In the genomic region with DNA sequence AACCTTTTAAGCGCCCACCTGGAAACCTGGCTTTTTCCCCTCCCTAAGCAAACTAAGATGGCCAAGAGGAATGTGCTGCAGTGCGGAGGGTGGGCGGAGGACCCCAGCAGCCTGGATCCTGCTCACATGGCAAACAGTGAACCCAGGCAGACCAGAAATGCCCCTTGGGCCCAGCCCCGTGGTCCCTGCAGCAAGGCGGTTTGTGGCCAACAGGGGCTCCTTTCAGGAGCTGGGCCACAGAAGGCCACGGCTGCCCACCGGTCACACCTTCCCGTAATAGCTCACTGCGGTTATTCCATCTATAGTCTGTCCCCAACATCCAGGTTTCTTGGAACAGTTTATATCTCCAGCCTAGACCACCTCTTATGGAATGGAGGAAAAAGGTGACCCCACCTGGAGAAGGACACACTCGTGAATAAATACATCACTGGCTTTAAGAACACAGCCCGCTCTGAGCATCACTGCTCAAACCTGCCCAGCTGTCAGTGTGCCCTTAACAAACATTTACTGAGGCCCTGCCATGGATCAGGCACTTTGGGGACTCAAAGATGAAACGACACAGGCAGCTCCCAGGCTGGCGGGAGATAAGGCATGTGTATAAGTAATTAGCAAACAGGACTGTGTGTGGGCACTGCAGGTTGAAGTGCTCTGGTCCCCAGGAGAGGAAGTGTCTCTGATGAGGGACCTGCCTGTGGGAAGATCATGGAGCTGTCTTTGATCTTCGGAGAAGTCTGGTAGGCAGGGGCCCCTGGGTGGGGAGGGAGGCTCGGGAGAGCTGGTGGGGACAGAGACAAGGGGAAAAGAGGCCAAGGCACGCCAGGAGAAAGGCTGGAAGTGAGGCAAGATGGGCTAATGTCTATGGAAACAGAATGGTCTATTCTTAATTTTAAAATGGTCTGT, we compare ENCODE assay signal across 1 cellular context.
A peak's percentile ranks its signal among the peaks of the same experiment; 100 is the strongest.
TF ChIP-seq lines count a peak whose summit lies in the region.

No MANE protein-coding gene starts in this region.

TF ChIP-seq in HepG2, 621 proteins besides CTCF, POLR2A, EP300 and RAD21 (continued from another document and continues in another):
- TF ChIP-seq, protein P1, sequence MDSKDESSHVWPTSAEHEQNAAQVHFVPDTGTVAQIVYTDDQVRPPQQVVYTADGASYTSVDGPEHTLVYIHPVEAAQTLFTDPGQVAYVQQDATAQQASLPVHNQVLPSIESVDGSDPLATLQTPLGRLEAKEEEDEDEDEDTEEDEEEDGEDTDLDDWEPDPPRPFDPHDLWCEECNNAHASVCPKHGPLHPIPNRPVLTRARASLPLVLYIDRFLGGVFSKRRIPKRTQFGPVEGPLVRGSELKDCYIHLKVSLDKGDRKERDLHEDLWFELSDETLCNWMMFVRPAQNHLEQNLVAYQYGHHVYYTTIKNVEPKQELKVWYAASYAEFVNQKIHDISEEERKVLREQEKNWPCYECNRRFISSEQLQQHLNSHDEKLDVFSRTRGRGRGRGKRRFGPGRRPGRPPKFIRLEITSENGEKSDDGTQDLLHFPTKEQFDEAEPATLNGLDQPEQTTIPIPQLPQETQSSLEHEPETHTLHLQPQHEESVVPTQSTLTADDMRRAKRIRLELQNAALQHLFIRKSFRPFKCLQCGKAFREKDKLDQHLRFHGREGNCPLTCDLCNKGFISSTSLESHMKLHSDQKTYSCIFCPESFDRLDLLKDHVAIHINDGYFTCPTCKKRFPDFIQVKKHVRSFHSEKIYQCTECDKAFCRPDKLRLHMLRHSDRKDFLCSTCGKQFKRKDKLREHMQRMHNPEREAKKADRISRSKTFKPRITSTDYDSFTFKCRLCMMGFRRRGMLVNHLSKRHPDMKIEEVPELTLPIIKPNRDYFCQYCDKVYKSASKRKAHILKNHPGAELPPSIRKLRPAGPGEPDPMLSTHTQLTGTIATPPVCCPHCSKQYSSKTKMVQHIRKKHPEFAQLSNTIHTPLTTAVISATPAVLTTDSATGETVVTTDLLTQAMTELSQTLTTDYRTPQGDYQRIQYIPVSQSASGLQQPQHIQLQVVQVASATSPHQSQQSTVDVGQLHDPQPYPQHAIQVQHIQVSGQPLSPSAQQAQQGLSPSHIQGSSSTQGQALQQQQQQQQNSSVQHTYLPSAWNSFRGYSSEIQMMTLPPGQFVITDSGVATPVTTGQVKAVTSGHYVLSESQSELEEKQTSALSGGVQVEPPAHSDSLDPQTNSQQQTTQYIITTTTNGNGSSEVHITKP (CRISPR knock-in tag; IDR thresholded peaks at IDR 0.05; ENCODE audit: low read depth): 0 out of 2 replicates have a peak, but pooled peaks have one; percentile 55
- TF ChIP-seq GABPA (IDR thresholded peaks at IDR 0.05; ENCODE audit: low read depth, low read length): no peak
- TF ChIP-seq GABPA (CRISPR knock-in tag; IDR thresholded peaks at IDR 0.05; ENCODE audit: low read depth): peak; percentile 51
- TF ChIP-seq ZEB1 (IDR thresholded peaks at IDR 0.05; ENCODE audit: insufficient replicate concordance, low read depth): peak; percentile 93
- TF ChIP-seq TBX3 (IDR thresholded peaks at IDR 0.05; ENCODE audit: borderline replicate concordance): peak; percentile 83; the same call in 1 of the 2 replicates
- 0 out of 2 replicates have a peak, but pooled peaks have one; percentile 82 for TF ChIP-seq ZNF431 (CRISPR knock-in tag; IDR thresholded peaks at IDR 0.05; ENCODE audit: borderline replicate concordance, low read depth)
- TF ChIP-seq TARDBP (CRISPR knock-in tag; IDR thresholded peaks at IDR 0.05): peak; percentile 88
- TF ChIP-seq HIVEP1 (CRISPR knock-in tag; IDR thresholded peaks at IDR 0.05): no peak
- no peak for TF ChIP-seq SAFB2 (CRISPR knock-in tag; IDR thresholded peaks at IDR 0.05; ENCODE audit: borderline replicate concordance, low read depth)
- peak; percentile 89; the same call in 1 of the 2 replicates for TF ChIP-seq ZNF709 (CRISPR knock-in tag; IDR thresholded peaks at IDR 0.05)
- TF ChIP-seq ZFP36 (IDR thresholded peaks at IDR 0.05; ENCODE audit: borderline replicate concordance, low read depth, low read length, partially characterized antibody): no peak
- TF ChIP-seq, protein P2, sequence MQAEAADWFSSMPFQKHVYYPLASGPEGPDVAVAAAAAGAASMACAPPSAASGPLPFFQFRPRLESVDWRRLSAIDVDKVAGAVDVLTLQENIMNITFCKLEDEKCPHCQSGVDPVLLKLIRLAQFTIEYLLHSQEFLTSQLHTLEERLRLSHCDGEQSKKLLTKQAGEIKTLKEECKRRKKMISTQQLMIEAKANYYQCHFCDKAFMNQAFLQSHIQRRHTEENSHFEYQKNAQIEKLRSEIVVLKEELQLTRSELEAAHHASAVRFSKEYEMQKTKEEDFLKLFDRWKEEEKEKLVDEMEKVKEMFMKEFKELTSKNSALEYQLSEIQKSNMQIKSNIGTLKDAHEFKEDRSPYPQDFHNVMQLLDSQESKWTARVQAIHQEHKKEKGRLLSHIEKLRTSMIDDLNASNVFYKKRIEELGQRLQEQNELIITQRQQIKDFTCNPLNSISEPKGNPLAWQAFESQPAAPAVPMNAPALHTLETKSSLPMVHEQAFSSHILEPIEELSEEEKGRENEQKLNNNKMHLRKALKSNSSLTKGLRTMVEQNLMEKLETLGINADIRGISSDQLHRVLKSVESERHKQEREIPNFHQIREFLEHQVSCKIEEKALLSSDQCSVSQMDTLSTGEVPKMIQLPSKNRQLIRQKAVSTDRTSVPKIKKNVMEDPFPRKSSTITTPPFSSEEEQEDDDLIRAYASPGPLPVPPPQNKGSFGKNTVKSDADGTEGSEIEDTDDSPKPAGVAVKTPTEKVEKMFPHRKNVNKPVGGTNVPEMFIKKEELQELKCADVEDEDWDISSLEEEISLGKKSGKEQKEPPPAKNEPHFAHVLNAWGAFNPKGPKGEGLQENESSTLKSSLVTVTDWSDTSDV (CRISPR knock-in tag; IDR thresholded peaks at IDR 0.05): peak; percentile 91; the same call in 1 of the 2 replicates
- peak; percentile 89 for TF ChIP-seq KDM1A (CRISPR knock-in tag; IDR thresholded peaks at IDR 0.05)
- peak; percentile 71; the same call in 1 of the 2 replicates for TF ChIP-seq ZSCAN29 (CRISPR knock-in tag; conservative IDR thresholded peaks at IDR 0.05)
- peak; percentile 99 for TF ChIP-seq PITX1 (CRISPR knock-in tag; IDR thresholded peaks at IDR 0.05)
- no peak for TF ChIP-seq ATF7 (IDR thresholded peaks at IDR 0.05)
- peak; percentile 77; the same call in 1 of the 2 replicates for TF ChIP-seq ATF7 (CRISPR knock-in tag; IDR thresholded peaks at IDR 0.05)
- TF ChIP-seq FOXM1 (CRISPR knock-in tag; IDR thresholded peaks at IDR 0.05): no peak
- TF ChIP-seq ZNF136 (CRISPR knock-in tag; IDR thresholded peaks at IDR 0.05; ENCODE audit: low read depth): peak; percentile 45; the same call in 1 of the 2 replicates
- TF ChIP-seq ZNF839 (CRISPR knock-in tag; IDR thresholded peaks at IDR 0.05; ENCODE audit: borderline replicate concordance): no peak
- no peak for TF ChIP-seq ZNF713 (CRISPR knock-in tag; IDR thresholded peaks at IDR 0.05)
- TF ChIP-seq ZNF7 (CRISPR knock-in tag; IDR thresholded peaks at IDR 0.05): peak; percentile 81
- TF ChIP-seq, protein P3, sequence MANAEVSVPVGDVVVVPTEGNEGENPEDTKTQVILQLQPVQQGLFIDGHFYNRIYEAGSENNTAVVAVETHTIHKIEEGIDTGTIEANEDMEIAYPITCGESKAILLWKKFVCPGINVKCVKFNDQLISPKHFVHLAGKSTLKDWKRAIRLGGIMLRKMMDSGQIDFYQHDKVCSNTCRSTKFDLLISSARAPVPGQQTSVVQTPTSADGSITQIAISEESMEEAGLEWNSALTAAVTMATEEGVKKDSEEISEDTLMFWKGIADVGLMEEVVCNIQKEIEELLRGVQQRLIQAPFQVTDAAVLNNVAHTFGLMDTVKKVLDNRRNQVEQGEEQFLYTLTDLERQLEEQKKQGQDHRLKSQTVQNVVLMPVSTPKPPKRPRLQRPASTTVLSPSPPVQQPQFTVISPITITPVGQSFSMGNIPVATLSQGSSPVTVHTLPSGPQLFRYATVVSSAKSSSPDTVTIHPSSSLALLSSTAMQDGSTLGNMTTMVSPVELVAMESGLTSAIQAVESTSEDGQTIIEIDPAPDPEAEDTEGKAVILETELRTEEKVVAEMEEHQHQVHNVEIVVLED (CRISPR knock-in tag; IDR thresholded peaks at IDR 0.05; ENCODE audit: borderline replicate concordance): peak; percentile 22; the same call in 1 of the 2 replicates
- TF ChIP-seq FOXK2 (IDR thresholded peaks at IDR 0.05): no peak
- no peak for TF ChIP-seq ZNF777 (CRISPR knock-in tag; IDR thresholded peaks at IDR 0.05)
- TF ChIP-seq, protein P4, sequence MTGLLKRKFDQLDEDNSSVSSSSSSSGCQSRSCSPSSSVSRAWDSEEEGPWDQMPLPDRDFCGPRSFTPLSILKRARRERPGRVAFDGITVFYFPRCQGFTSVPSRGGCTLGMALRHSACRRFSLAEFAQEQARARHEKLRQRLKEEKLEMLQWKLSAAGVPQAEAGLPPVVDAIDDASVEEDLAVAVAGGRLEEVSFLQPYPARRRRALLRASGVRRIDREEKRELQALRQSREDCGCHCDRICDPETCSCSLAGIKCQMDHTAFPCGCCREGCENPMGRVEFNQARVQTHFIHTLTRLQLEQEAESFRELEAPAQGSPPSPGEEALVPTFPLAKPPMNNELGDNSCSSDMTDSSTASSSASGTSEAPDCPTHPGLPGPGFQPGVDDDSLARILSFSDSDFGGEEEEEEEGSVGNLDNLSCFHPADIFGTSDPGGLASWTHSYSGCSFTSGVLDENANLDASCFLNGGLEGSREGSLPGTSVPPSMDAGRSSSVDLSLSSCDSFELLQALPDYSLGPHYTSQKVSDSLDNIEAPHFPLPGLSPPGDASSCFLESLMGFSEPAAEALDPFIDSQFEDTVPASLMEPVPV (CRISPR knock-in tag; IDR thresholded peaks at IDR 0.05): peak; percentile 78; the same call in 1 of the 2 replicates
- no peak for TF ChIP-seq HNRNPUL1 (IDR thresholded peaks at IDR 0.05; ENCODE audit: low read depth, low read length)
- TF ChIP-seq, protein P5, sequence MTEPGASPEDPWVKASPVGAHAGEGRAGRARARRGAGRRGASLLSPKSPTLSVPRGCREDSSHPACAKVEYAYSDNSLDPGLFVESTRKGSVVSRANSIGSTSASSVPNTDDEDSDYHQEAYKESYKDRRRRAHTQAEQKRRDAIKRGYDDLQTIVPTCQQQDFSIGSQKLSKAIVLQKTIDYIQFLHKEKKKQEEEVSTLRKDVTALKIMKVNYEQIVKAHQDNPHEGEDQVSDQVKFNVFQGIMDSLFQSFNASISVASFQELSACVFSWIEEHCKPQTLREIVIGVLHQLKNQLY (CRISPR knock-in tag; IDR thresholded peaks at IDR 0.05): peak; percentile 91; the same call in 1 of the 2 replicates
- no peak for TF ChIP-seq ZFP82 (CRISPR knock-in tag; IDR thresholded peaks at IDR 0.05; ENCODE audit: borderline replicate concordance)
- peak; percentile 99 for TF ChIP-seq TCF7 (IDR thresholded peaks at IDR 0.05; ENCODE audit: low read depth)
- TF ChIP-seq, protein P6, sequence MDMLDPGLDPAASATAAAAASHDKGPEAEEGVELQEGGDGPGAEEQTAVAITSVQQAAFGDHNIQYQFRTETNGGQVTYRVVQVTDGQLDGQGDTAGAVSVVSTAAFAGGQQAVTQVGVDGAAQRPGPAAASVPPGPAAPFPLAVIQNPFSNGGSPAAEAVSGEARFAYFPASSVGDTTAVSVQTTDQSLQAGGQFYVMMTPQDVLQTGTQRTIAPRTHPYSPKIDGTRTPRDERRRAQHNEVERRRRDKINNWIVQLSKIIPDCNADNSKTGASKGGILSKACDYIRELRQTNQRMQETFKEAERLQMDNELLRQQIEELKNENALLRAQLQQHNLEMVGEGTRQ (IDR thresholded peaks at IDR 0.05; ENCODE audit: low read depth, low read length): no peak
- TF ChIP-seq, protein P6 (CRISPR knock-in tag; IDR thresholded peaks at IDR 0.05; ENCODE audit: borderline replicate concordance): no peak
- no peak for TF ChIP-seq ZNF83 (CRISPR knock-in tag; IDR thresholded peaks at IDR 0.05; ENCODE audit: borderline replicate concordance)
- TF ChIP-seq, protein P7, sequence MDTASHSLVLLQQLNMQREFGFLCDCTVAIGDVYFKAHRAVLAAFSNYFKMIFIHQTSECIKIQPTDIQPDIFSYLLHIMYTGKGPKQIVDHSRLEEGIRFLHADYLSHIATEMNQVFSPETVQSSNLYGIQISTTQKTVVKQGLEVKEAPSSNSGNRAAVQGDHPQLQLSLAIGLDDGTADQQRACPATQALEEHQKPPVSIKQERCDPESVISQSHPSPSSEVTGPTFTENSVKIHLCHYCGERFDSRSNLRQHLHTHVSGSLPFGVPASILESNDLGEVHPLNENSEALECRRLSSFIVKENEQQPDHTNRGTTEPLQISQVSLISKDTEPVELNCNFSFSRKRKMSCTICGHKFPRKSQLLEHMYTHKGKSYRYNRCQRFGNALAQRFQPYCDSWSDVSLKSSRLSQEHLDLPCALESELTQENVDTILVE (CRISPR knock-in tag; IDR thresholded peaks at IDR 0.05): peak; percentile 40; the same call in 1 of the 2 replicates
- 0 out of 2 replicates have a peak, but pooled peaks have one; percentile 35 for TF ChIP-seq U2AF2 (IDR thresholded peaks at IDR 0.05; ENCODE audit: low read depth, low read length)
- TF ChIP-seq ZNF34 (CRISPR knock-in tag; IDR thresholded peaks at IDR 0.05; ENCODE audit: borderline replicate concordance): 0 out of 2 replicates have a peak, but pooled peaks have one; percentile 63
- peak; percentile 70; the same call in 1 of the 2 replicates for TF ChIP-seq ZFX (CRISPR knock-in tag; IDR thresholded peaks at IDR 0.05; ENCODE audit: low read depth)
- TF ChIP-seq, protein P8, sequence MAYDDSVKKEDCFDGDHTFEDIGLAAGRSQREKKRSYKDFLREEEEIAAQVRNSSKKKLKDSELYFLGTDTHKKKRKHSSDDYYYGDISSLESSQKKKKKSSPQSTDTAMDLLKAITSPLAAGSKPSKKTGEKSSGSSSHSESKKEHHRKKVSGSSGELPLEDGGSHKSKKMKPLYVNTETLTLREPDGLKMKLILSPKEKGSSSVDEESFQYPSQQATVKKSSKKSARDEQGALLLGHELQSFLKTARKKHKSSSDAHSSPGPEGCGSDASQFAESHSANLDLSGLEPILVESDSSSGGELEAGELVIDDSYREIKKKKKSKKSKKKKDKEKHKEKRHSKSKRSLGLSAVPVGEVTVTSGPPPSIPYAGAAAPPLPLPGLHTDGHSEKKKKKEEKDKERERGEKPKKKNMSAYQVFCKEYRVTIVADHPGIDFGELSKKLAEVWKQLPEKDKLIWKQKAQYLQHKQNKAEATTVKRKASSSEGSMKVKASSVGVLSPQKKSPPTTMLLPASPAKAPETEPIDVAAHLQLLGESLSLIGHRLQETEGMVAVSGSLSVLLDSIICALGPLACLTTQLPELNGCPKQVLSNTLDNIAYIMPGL (CRISPR knock-in tag; IDR thresholded peaks at IDR 0.05; ENCODE audit: borderline replicate concordance in 1 of 2, low read depth in 1 of 2): peak in 1 of 2 experiments; percentile 70; a peak in 2 of 4 replicates
- peak; percentile 94 for TF ChIP-seq DPF2 (CRISPR knock-in tag; IDR thresholded peaks at IDR 0.05; ENCODE audit: borderline replicate concordance, low read depth)
- TF ChIP-seq ZNF501 (CRISPR knock-in tag; IDR thresholded peaks at IDR 0.05): peak; percentile 80
- TF ChIP-seq HNF4G (IDR thresholded peaks at IDR 0.05; ENCODE audit: borderline replicate concordance, low read depth, low read length): peak; percentile 68
- no peak; the same call in 1 of the 2 replicates for TF ChIP-seq HNF4G (CRISPR knock-in tag; IDR thresholded peaks at IDR 0.05; ENCODE audit: borderline replicate concordance, low read depth)
- TF ChIP-seq FOXP1 (IDR thresholded peaks at IDR 0.05): no peak
- peak; percentile 93 for TF ChIP-seq FOXP1 (CRISPR knock-in tag; IDR thresholded peaks at IDR 0.05)
- no peak for TF ChIP-seq HOXA7 (CRISPR knock-in tag; IDR thresholded peaks at IDR 0.05)
- TF ChIP-seq SMAD3 (CRISPR knock-in tag; IDR thresholded peaks at IDR 0.05): peak; percentile 70
